Comparison of ENCODE assay signal across 25 cellular contexts in genomic region chr2:128410035-128410757, GRCh38.
DNase-seq lines count a peak whose midpoint lies in the region; ATAC-seq, FAIRE-seq and TF ChIP-seq lines count a peak whose summit lies in the region.
"Had no signal": no experiment of that assay in that cellular context is flagged by ENCODE, and none has a peak within 500 bp of the region (broad histone marks: within the 10 kb centered on the region; RNA-seq: fewer than 3 reads in every experiment).

No MANE protein-coding gene starts in this region.

- no peaks in the 10 kb centered on the region for H4K20me1 ChIP-seq in H9 (ENCODE audit: control insufficient read depth, insufficient read depth, insufficient read length)
- H4K20me1 ChIP-seq in H1 (replicated peaks in 1 of 2; ENCODE audit: control insufficient read depth in 1 of 2, insufficient read depth in 2 of 2, low read length in 2 of 2), result no peaks in the 10 kb centered on the region

- BruUV-seq in Caco-2 (replicated peaks; lab: Mats Ljungman, UMichigan), result no TSS peak

- no peak overlapping the region for H4K8ac ChIP-seq in H9 (replicated peaks; ENCODE audit: insufficient read length, low read depth, low read length)
- H4K8ac ChIP-seq in H1 (ENCODE audit: extremely low read depth, insufficient read depth, low read length), result no peak overlapping the region

- no peak overlapping the region for H3K18ac ChIP-seq in H9 (ENCODE audit: insufficient read length, low read depth, low read length)
- no peak overlapping the region for H3K18ac ChIP-seq in H1 (ENCODE audit: extremely low read depth, low read length)

- intact Hi-C loops in sciatic nerve (cut with DNase I), result no loop called here
- intact Hi-C loops in Caco-2 (cut with micrococcal nuclease; ENCODE audit: unreplicated experiment), result no loop called here

- H3K27ac Mint-ChIP-seq in H9 (no peak overlapping the region; a peak in 1 of 7 replicates), Caco-2 (ENCODE audit: unreplicated experiment) (no peak overlapping the region)
- H3K27ac Mint-ChIP-seq: activated CD4-positive, alpha-beta T cell treated with anti-CD3 and anti-CD28 coated beads, Interleukin-2, amount 10 ng/mL, durations not matched to agents 24 days and 14 days; CD4-positive, CD25-positive, alpha-beta regulatory T cell; natural killer cell treated with Interleukin-12 subunit alpha and Interleukin-12 subunit beta and Interleukin-15 and Interleukin-18, amount 100 ng/mL, for 72 hours; T-helper 1 cell treated with Interleukin-12 subunit alpha and Interleukin-12 subunit beta and Interleukin-4 antibody, amounts not matched to agents 30 μg/mL and 1 μg/mL, for 36 hours had no signal

- no CpG with 5 or more reads among the region's 10 CpGs for WGBS in H9 (ENCODE audit: extremely low coverage, insufficient read length, low lambda C conversion rate)
- WGBS in H1 (ENCODE audit: extremely low coverage in 1 of 2, insufficient coverage in 1 of 2, insufficient read length in 1 of 2, insufficient replicate concordance in 2 of 2, low coverage in 1 of 2, low lambda C conversion rate in 2 of 2, missing lambda C conversion rate in 1 of 2), 2 experiments, result 86% methylated on average over 10 of the region's 10 CpGs; no CpG with 5 or more reads in 1 of the 2 experiments

- POLR2A ChIA-PET in H1 (lab: Charles Lee; ENCODE audit: partially characterized antibody) (no interaction called here), Caco-2 (lab: Charles Lee) (interaction anchor here (0.6 kb wide), 1 partner anchor 608 kb away, joined by 5 read pairs; no protein-coding TSS in a partner anchor)

- H3K9me3 ChIP-seq in H9 (ENCODE audit: control insufficient read depth, low read depth, low read length), result no peaks in the 10 kb centered on the region
- no peaks in the 10 kb centered on the region; a peak in 1 of 4 replicates for H3K9me3 ChIP-seq in H1 (ENCODE audit: insufficient read depth in 2 of 2, low read depth in 1 of 2, low read length in 1 of 2)
- no peaks in the 10 kb centered on the region for H3K9me3 ChIP-seq in Caco-2
- H3K9me3 ChIP-seq: esophagus squamous epithelium, ovary, SJSA1 had no signal

- H3K23ac ChIP-seq in H9 (ENCODE audit: insufficient read length, low read depth, low read length), result no peak overlapping the region
- no peak overlapping the region for H3K23ac ChIP-seq in H1 (ENCODE audit: insufficient read length)

- TF ChIP-seq RAD21 in H1 (IDR thresholded peaks at IDR 0.05 in 1 of 2, conservative IDR thresholded peaks at IDR 0.05 in 1 of 2; ENCODE audit: low read depth in 2 of 2, low read length in 2 of 2), result no peak

- no peak overlapping the region for H2BK5ac ChIP-seq in H9 (ENCODE audit: insufficient read length, low read length)
- H2BK5ac ChIP-seq in H1 (ENCODE audit: low read depth, low read length), result no peak overlapping the region; the same call in 1 of the 2 replicates

- H3K56ac ChIP-seq in H9 (ENCODE audit: insufficient read length, low read depth, low read length) (no peak overlapping the region), H1 (replicated peaks; ENCODE audit: insufficient read length, low read depth, low read length) (no peak overlapping the region)

- no peak overlapping the region for H2AK5ac ChIP-seq in H9 (ENCODE audit: insufficient read length, low read length)
- 0 out of 2 replicates have a peak overlapping the region, but pooled peaks have one; percentile 1 for H2AK5ac ChIP-seq in H1 (ENCODE audit: low read depth, low read length)

- H3K4me1 ChIP-seq in H9 (ENCODE audit: insufficient read depth, low read length) (peaks cover 2% of the 10 kb centered on the region; the same call in 1 of the 2 replicates), H1 (replicated peaks in 1 of 4; ENCODE audit: control insufficient read depth in 3 of 4, insufficient read depth in 4 of 4, low read length in 3 of 4) (peaks cover 0 to 22% (median 10%) of the 10 kb centered on the region in 4 experiments; a peak in 6 of 7 replicates), Caco-2 (no peaks in the 10 kb centered on the region)

- H2BK120ac ChIP-seq in H9 (ENCODE audit: low read depth, low read length, poor library complexity, severe bottlenecking) (no peak overlapping the region), H1 (replicated peaks; ENCODE audit: low read depth, low read length) (no peak overlapping the region)

- H3K27me3 ChIP-seq in H9 (ENCODE audit: insufficient read depth, low read length), result no peaks in the 10 kb centered on the region
- no peaks in the 10 kb centered on the region for H3K27me3 ChIP-seq in H1 (replicated peaks in 1 of 4; ENCODE audit: control insufficient read depth in 3 of 4, extremely low read depth in 1 of 4, insufficient read depth in 3 of 4, low read length in 3 of 4)
- H3K27me3 ChIP-seq in Caco-2 (replicated peaks; ENCODE audit: control insufficient read depth, insufficient read depth, low read length), result no peaks in the 10 kb centered on the region
- H3K27me3 ChIP-seq: esophagus squamous epithelium, ovary, SJSA1 had no signal

- no peak overlapping the region for H3K27ac ChIP-seq in H9 (ENCODE audit: insufficient read length, low read depth, low read length)
- no peak overlapping the region for H3K27ac ChIP-seq in H1 (ENCODE audit: low read depth, low read length)
- H3K27ac ChIP-seq: esophagus squamous epithelium, KMS-11, ovary, VCaP had no signal

- H3K4me3 ChIP-seq in H1 (ENCODE audit: extremely low read depth in 1 of 4, insufficient read depth in 2 of 4, low read depth in 3 of 4, low read length in 4 of 4) (no peak overlapping the region), Caco-2 (ENCODE audit: low read depth, low read length) (no peak overlapping the region)
- H3K4me3 ChIP-seq: esophagus squamous epithelium, ovary, SJSA1 had no signal

- H3K9ac ChIP-seq in H9 (ENCODE audit: extremely low read depth, insufficient read length, low read length), result no peak overlapping the region
- no peak overlapping the region for H3K9ac ChIP-seq in H1 (replicated peaks in 1 of 4; ENCODE audit: extremely low read depth in 1 of 4, low read depth in 3 of 4, low read length in 3 of 4)
- H3K9ac ChIP-seq: KMS-11 had no signal

- H3K79me1 ChIP-seq in H9 (ENCODE audit: insufficient read depth, low read depth, low read length, poor library complexity, severe bottlenecking) (no peaks in the 10 kb centered on the region), H1 (ENCODE audit: low read depth, low read length) (no peaks in the 10 kb centered on the region)

- H3K9me3 Mint-ChIP-seq in H9 (no peaks in the 10 kb centered on the region; a peak in 1 of 5 replicates), Caco-2 (ENCODE audit: unreplicated experiment) (no peaks in the 10 kb centered on the region)
- H3K9me3 Mint-ChIP-seq: activated CD4-positive, alpha-beta T cell treated with anti-CD3 and anti-CD28 coated beads, Interleukin-2, amount 10 ng/mL, durations not matched to agents 24 days and 14 days; CD4-positive, CD25-positive, alpha-beta regulatory T cell; natural killer cell treated with Interleukin-12 subunit alpha and Interleukin-12 subunit beta and Interleukin-15 and Interleukin-18, amount 100 ng/mL, for 72 hours; T-helper 1 cell treated with Interleukin-12 subunit alpha and Interleukin-12 subunit beta and Interleukin-4 antibody, amounts not matched to agents 30 μg/mL and 1 μg/mL, for 36 hours had no signal

- H3K79me2 ChIP-seq in H9 (ENCODE audit: insufficient read depth, low read length), result no peaks in the 10 kb centered on the region
- no peaks in the 10 kb centered on the region for H3K79me2 ChIP-seq in H1 (ENCODE audit: control insufficient read depth in 1 of 2, insufficient read depth in 2 of 2, low read length in 2 of 2)

- H3K4me1 Mint-ChIP-seq in H9 (peaks cover 30 to 41% of the 10 kb centered on the region in 2 experiments), Caco-2 (ENCODE audit: low read depth, unreplicated experiment) (no peaks in the 10 kb centered on the region)
- H3K4me1 Mint-ChIP-seq: activated CD4-positive, alpha-beta T cell treated with anti-CD3 and anti-CD28 coated beads, Interleukin-2, amount 10 ng/mL, durations not matched to agents 24 days and 14 days; CD4-positive, CD25-positive, alpha-beta regulatory T cell had no signal

- H3K4me3 Mint-ChIP-seq in H9 (no peak overlapping the region; a peak in 1 of 5 replicates), Caco-2 (ENCODE audit: unreplicated experiment) (no peak overlapping the region)
- H3K4me3 Mint-ChIP-seq: activated CD4-positive, alpha-beta T cell treated with anti-CD3 and anti-CD28 coated beads, Interleukin-2, amount 10 ng/mL, durations not matched to agents 24 days and 14 days; CD4-positive, CD25-positive, alpha-beta regulatory T cell; natural killer cell treated with Interleukin-12 subunit alpha and Interleukin-12 subunit beta and Interleukin-15 and Interleukin-18, amount 100 ng/mL, for 72 hours; T-helper 1 cell treated with Interleukin-12 subunit alpha and Interleukin-12 subunit beta and Interleukin-4 antibody, amounts not matched to agents 30 μg/mL and 1 μg/mL, for 36 hours had no signal

- no peak overlapping the region for H2BK12ac ChIP-seq in H9 (ENCODE audit: insufficient read length, low read depth, low read length)
- peak overlapping the region; percentile 50; the same call in 1 of the 2 replicates for H2BK12ac ChIP-seq in H1 (ENCODE audit: low read depth, low read length)

- no peaks in the 10 kb centered on the region for H3K23me2 ChIP-seq in H9 (ENCODE audit: insufficient read length, low read depth, low read length, poor library complexity, severe bottlenecking)
- H3K23me2 ChIP-seq in H1 (ENCODE audit: low read depth, low read length), result no peaks in the 10 kb centered on the region

- no peak overlapping the region for H4K91ac ChIP-seq in H9 (ENCODE audit: insufficient read length, low read depth, low read length)
- H4K91ac ChIP-seq in H1 (replicated peaks; ENCODE audit: insufficient read length, low read length), result no peak overlapping the region

- no peak overlapping the region for H4K5ac ChIP-seq in H9 (ENCODE audit: insufficient read length, low read depth, low read length)
- H4K5ac ChIP-seq in H1 (ENCODE audit: insufficient read length, low read depth, low read length), result no peak overlapping the region

- ATAC-seq in sciatic nerve, result no peak
- ATAC-seq: left ventricle myocardium superior; right cardiac atrium; stimulated activated naive CD8-positive, alpha-beta T cell treated with anti-CD3 and anti-CD28 coated beads, Interleukin-15, Interleukin-2, amounts not matched to agents 100 U/mL and 50 U/mL, for 24 hours had no signal

- H3K14ac ChIP-seq in H9 (ENCODE audit: insufficient read depth, low read length) (no peak overlapping the region), H1 (ENCODE audit: insufficient read length) (no peak overlapping the region)

- no peak overlapping the region for H2BK15ac ChIP-seq in H9 (ENCODE audit: low read depth, low read length)
- 0 out of 2 replicates have a peak overlapping the region, but pooled peaks have one; percentile 16 for H2BK15ac ChIP-seq in H1 (ENCODE audit: low read length)

- peak; percentile 14 for DNase-seq in H9
- DNase-seq in OCI-M1 (lab: John Stamatoyannopoulos, UW), result peak; percentile 19
- peak in 1 of 2 experiments; percentile 34 for DNase-seq in H1 (ENCODE audit: low read depth in 1 of 2, low spot score in 2 of 2)
- DNase-seq in sciatic nerve (ENCODE audit: low spot score), result peak; percentile 41
- no peak for DNase-seq in Caco-2
- no peak for DNase-seq in D341Med (ENCODE audit: low spot score)
- no peak for DNase-seq in cortex of kidney (lab: John Stamatoyannopoulos, UW)
- DNase-seq: activated CD4-positive, alpha-beta T cell treated with anti-CD3 and anti-CD28 coated beads, Interleukin-2, amount 10 ng/mL, durations not matched to agents 24 days and 14 days; CD4-positive, CD25-positive, alpha-beta regulatory T cell; cerebellar nuclear complex; DMS153; esophagus squamous epithelium; left ventricle myocardium superior; NCI-H187; NCI-H526 treated with DMSO at 0.1 percent for 48 hours; right cardiac atrium; stimulated activated naive CD8-positive, alpha-beta T cell treated with anti-CD3 and anti-CD28 coated beads, Interleukin-15, Interleukin-2, amounts not matched to agents 100 U/mL and 50 U/mL, for 24 hours had no signal

- H3K27me3 Mint-ChIP-seq in H9 (ENCODE audit: low read depth), result peaks cover 4% of the 10 kb centered on the region
- no peaks in the 10 kb centered on the region for H3K27me3 Mint-ChIP-seq in Caco-2 (ENCODE audit: insufficient read depth, unreplicated experiment)
- H3K27me3 Mint-ChIP-seq: activated CD4-positive, alpha-beta T cell treated with anti-CD3 and anti-CD28 coated beads, Interleukin-2, amount 10 ng/mL, durations not matched to agents 24 days and 14 days; CD4-positive, CD25-positive, alpha-beta regulatory T cell; natural killer cell treated with Interleukin-12 subunit alpha and Interleukin-12 subunit beta and Interleukin-15 and Interleukin-18, amount 100 ng/mL, for 72 hours had no signal

- TF ChIP-seq EP300 in H1 (IDR thresholded peaks at IDR 0.05; ENCODE audit: borderline replicate concordance in 1 of 2, low read depth in 2 of 2, low read length in 2 of 2), result no peak

- no peak for FAIRE-seq in H1 (lab: Jason Lieb, UNC)
- FAIRE-seq: frontal cortex, islet of Langerhans had no signal

- H3K36me3 Mint-ChIP-seq in H9 (ENCODE audit: insufficient read depth in 1 of 3, low read depth in 3 of 3), result no peaks in the 10 kb centered on the region; a peak in 1 of 7 replicates
- no peaks in the 10 kb centered on the region for H3K36me3 Mint-ChIP-seq in Caco-2 (ENCODE audit: insufficient read depth, unreplicated experiment)
- H3K36me3 Mint-ChIP-seq: CD4-positive, CD25-positive, alpha-beta regulatory T cell; natural killer cell treated with Interleukin-12 subunit alpha and Interleukin-12 subunit beta and Interleukin-15 and Interleukin-18, amount 100 ng/mL, for 72 hours had no signal

- TF ChIP-seq CTCF in H9 (conservative IDR thresholded peaks at IDR 0.05) (no peak), H1 (IDR thresholded peaks at IDR 0.05; ENCODE audit: control extremely low read depth in 1 of 3, insufficient read depth in 1 of 3, low read depth in 1 of 3, low read length in 3 of 3) (no peak), Caco-2 (IDR thresholded peaks at IDR 0.05; ENCODE audit: insufficient read depth in 1 of 2, low read depth in 1 of 2, low read length in 1 of 2, severe bottlenecking in 1 of 2, unreplicated experiment in 1 of 2) (no peak)

- no peak overlapping the region for H2AFZ ChIP-seq in H9 (ENCODE audit: low read length)
- H2AFZ ChIP-seq in H1 (ENCODE audit: low read length), result no peak overlapping the region

- no peak for TF ChIP-seq POLR2A in H1 (IDR thresholded peaks at IDR 0.05; ENCODE audit: control extremely low read depth in 1 of 2, low read depth in 2 of 2, low read length in 2 of 2)

- H3K4ac ChIP-seq in H9 (ENCODE audit: low read depth, low read length), result no peak overlapping the region
- H3K4ac ChIP-seq in H1 (replicated peaks; ENCODE audit: insufficient read length, low read depth, low read length), result no peak overlapping the region

- CTCF ChIA-PET in H1 (lab: Charles Lee; ENCODE audit: partially characterized antibody) (no interaction called here), Caco-2 (lab: Charles Lee) (no interaction called here)

- H3K4me2 ChIP-seq in H9 (ENCODE audit: insufficient read depth, insufficient read length, low read length) (no peak overlapping the region), H1 (ENCODE audit: insufficient read depth in 1 of 2, low read depth in 2 of 2, low read length in 2 of 2) (no peak overlapping the region)
- H3K4me2 ChIP-seq: KMS-11 had no signal

- no peaks in the 10 kb centered on the region for H3K36me3 ChIP-seq in H1 (ENCODE audit: control insufficient read depth in 2 of 4, insufficient read depth in 4 of 4, low read length in 3 of 4)
- H3K36me3 ChIP-seq in Caco-2 (ENCODE audit: control insufficient read depth, insufficient read depth, low read length), result no peaks in the 10 kb centered on the region
- H3K36me3 ChIP-seq: esophagus squamous epithelium, ovary had no signal

- H3T11ph ChIP-seq in H9 (ENCODE audit: low read length), result no peak overlapping the region

- H2BK20ac ChIP-seq in H9 (ENCODE audit: low read depth, low read length, poor library complexity, severe bottlenecking) (no peak overlapping the region), H1 (ENCODE audit: low read length) (no peak overlapping the region)

Comparison
In these comparisons a context has a peak if more than half of its experiments do, and no peak if none do; other contexts are left out.
1. DNase-seq: peak in H9 (single experiment), OCI-M1 (single experiment) and sciatic nerve (single experiment); none in Caco-2 (0 of 2), D341Med (single experiment) and cortex of kidney (single experiment).